16 cellular contexts compared by ENCODE assay signal in the genomic region with DNA sequence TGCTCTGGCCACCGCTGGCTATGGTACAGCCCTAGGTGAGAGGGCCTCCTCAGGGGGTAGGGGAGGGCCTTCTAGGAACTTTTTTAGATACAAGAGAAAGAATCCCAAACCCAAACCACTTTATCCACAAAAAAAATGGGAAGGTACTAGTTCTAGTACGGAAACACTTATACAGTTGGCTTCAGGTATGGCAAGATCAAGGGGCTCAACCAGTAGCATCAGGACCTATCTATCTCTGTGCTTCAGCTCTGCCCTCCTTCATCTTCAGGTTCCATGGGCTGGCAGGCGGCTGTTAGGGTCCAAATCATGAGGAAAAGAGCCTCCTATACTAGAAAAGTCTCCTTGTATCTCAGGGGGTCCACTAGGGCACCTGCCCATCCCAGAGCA. TPM values are rescaled to one million over a fixed set of nuclear protein-coding genes. Genes with fewer than 3 reads are reported as not detected.
DNase-seq lines count a peak whose midpoint lies in the region; ATAC-seq, FAIRE-seq and TF ChIP-seq lines count a peak whose summit lies in the region.
"Had no signal": no experiment of that assay in that cellular context is flagged by ENCODE, and none has a peak within 500 bp of the region (broad histone marks: within the 10 kb centered on the region; RNA-seq: fewer than 3 reads in every experiment).

No MANE protein-coding gene starts in this region.

- no peak overlapping the region for H3K27ac Mint-ChIP-seq in activated naive CD4-positive, alpha-beta T cell treated with anti-CD3 and anti-CD28 coated beads, Interleukin-2, amount 10 ng/mL, durations not matched to agents 7 days and 5 days
- no peak overlapping the region for H3K27ac Mint-ChIP-seq in WTC11
- peak overlapping the region; percentile 85 for H3K27ac Mint-ChIP-seq in memory B cell

- ATAC-seq in WTC11 (no peak), memory B cell (ENCODE audit: low read depth) (no peak), heart left ventricle (no peak)
- ATAC-seq: left cardiac atrium had no signal

- TF ChIP-seq CTCF in WTC11 (IDR thresholded peaks at IDR 0.05): no peak
- no peak for TF ChIP-seq CTCF in heart left ventricle (IDR thresholded peaks at IDR 0.05)

- H3K27me3 ChIP-seq in subcutaneous abdominal adipose tissue (ENCODE audit: control insufficient read depth in 5 of 5, insufficient read depth in 4 of 5, low read length in 5 of 5) (peaks cover 0 to 2% (median 0%) of the 10 kb centered on the region in 5 donors), heart left ventricle (no peaks in the 10 kb centered on the region)
- H3K27me3 ChIP-seq: esophagus squamous epithelium had no signal

- peaks cover 16% of the 10 kb centered on the region for H3K36me3 Mint-ChIP-seq in activated naive CD4-positive, alpha-beta T cell treated with anti-CD3 and anti-CD28 coated beads, Interleukin-2, amount 10 ng/mL, durations not matched to agents 7 days and 5 days
- H3K36me3 Mint-ChIP-seq in WTC11 (peaks cover 16% of the 10 kb centered on the region), memory B cell (peaks cover 7% of the 10 kb centered on the region)

- H3K4me1 ChIP-seq in subcutaneous abdominal adipose tissue (ENCODE audit: control insufficient read depth in 5 of 5, insufficient read depth in 5 of 5, low read length in 5 of 5) (peaks cover 3 to 21% (median 17%) of the 10 kb centered on the region in 5 donors), heart left ventricle (peaks cover 0 to 19% (median 9%) of the 10 kb centered on the region in 12 donors)

- CTCF ChIA-PET in activated naive CD4-positive, alpha-beta T cell treated with anti-CD3 and anti-CD28 coated beads, Interleukin-2, amount 10 ng/mL, durations not matched to agents 7 days and 5 days (lab: Charles Lee): no interaction called here
- CTCF ChIA-PET in WTC11 (lab: Charles Lee): interaction anchor here (1.2 to 2.1 kb wide), 2 partner anchors 15 to 18 kb away, joined by 6 to 8 read pairs; a partner anchor contains a TSS

- POLR2A ChIA-PET in WTC11 (lab: Charles Lee): interaction anchor here (2.1 kb wide), 1 partner anchor 8 kb away, joined by 6 read pairs; a partner anchor contains a TSS

- H3K4me3 ChIP-seq in subcutaneous abdominal adipose tissue (ENCODE audit: low read depth in 1 of 5, low read length in 5 of 5): no peak overlapping the region
- H3K4me3 ChIP-seq in heart left ventricle: peak overlapping the region in 1 of 12 donors; percentile 70

- peak overlapping the region; percentile 75 for H3K4me3 Mint-ChIP-seq in activated naive CD4-positive, alpha-beta T cell treated with anti-CD3 and anti-CD28 coated beads, Interleukin-2, amount 10 ng/mL, durations not matched to agents 7 days and 5 days
- H3K4me3 Mint-ChIP-seq in WTC11: peak overlapping the region; percentile 77; the same call in 1 of the 2 replicates
- peak overlapping the region; percentile 22 for H3K4me3 Mint-ChIP-seq in memory B cell

- no peak for FAIRE-seq in RCC 7860 (lab: Jason Lieb, UNC)
- FAIRE-seq: TTC549 had no signal

- H3K9me3 ChIP-seq in subcutaneous abdominal adipose tissue (ENCODE audit: control insufficient read depth in 5 of 5, low read length in 5 of 5) (no peaks in the 10 kb centered on the region), heart left ventricle (no peaks in the 10 kb centered on the region)
- H3K9me3 ChIP-seq: esophagus squamous epithelium had no signal

- H3K9me3 Mint-ChIP-seq in activated naive CD4-positive, alpha-beta T cell treated with anti-CD3 and anti-CD28 coated beads, Interleukin-2, amount 10 ng/mL, durations not matched to agents 7 days and 5 days: no peaks in the 10 kb centered on the region
- H3K9me3 Mint-ChIP-seq in WTC11 (no peaks in the 10 kb centered on the region), memory B cell (no peaks in the 10 kb centered on the region)

- no peak for TF ChIP-seq POLR2A in heart left ventricle (IDR thresholded peaks at IDR 0.05)

- H3K27me3 Mint-ChIP-seq in activated naive CD4-positive, alpha-beta T cell treated with anti-CD3 and anti-CD28 coated beads, Interleukin-2, amount 10 ng/mL, durations not matched to agents 7 days and 5 days: no peaks in the 10 kb centered on the region
- H3K27me3 Mint-ChIP-seq in WTC11 (ENCODE audit: low read depth) (peaks cover 4% of the 10 kb centered on the region; the same call in 1 of the 2 replicates), memory B cell (no peaks in the 10 kb centered on the region)

- H3K36me3 ChIP-seq in subcutaneous abdominal adipose tissue (ENCODE audit: control insufficient read depth in 5 of 5, insufficient read depth in 5 of 5, low read length in 5 of 5): peaks cover 0 to 53% (median 36%) of the 10 kb centered on the region in 5 donors
- peaks cover 0 to 58% (median 55%) of the 10 kb centered on the region in 9 donors for H3K36me3 ChIP-seq in heart left ventricle

- H3K27ac ChIP-seq in subcutaneous abdominal adipose tissue (ENCODE audit: low read depth, low read length): peak overlapping the region; percentile 67
- H3K27ac ChIP-seq in heart left ventricle: peak overlapping the region in 1 of 12 donors; percentile 78

- H3K4me1 Mint-ChIP-seq in activated naive CD4-positive, alpha-beta T cell treated with anti-CD3 and anti-CD28 coated beads, Interleukin-2, amount 10 ng/mL, durations not matched to agents 7 days and 5 days: peaks cover 21% of the 10 kb centered on the region
- H3K4me1 Mint-ChIP-seq in WTC11 (peaks cover 7% of the 10 kb centered on the region), memory B cell (peaks cover 12% of the 10 kb centered on the region)

- no peak for DNase-seq in activated naive CD4-positive, alpha-beta T cell treated with anti-CD3 and anti-CD28 coated beads, Interleukin-2, amount 10 ng/mL, durations not matched to agents 7 days and 5 days
- DNase-seq in activated naive CD4-positive, alpha-beta T cell treated with anti-CD3 and anti-CD28 coated beads, Interleukin-2, amount 50 U/mL, for 16 hours: no peak
- DNase-seq in WTC11 (ENCODE audit: low spot score): no peak
- DNase-seq in memory B cell (ENCODE audit: low spot score in 2 of 2): no peak
- no peak for DNase-seq in heart left ventricle
- no peak for DNase-seq in Ammon's horn (ENCODE audit: low spot score)
- no peak for DNase-seq in RCC 7860 (ENCODE audit: low spot score)
- DNase-seq: amniotic stem cell, cortex of kidney, DMS79 treated with DMSO at 0.1 percent for 48 hours, esophagus squamous epithelium, hippocampal formation, left cardiac atrium, Right ventricle myocardium superior had no signal

- no peak overlapping the region for H3K9ac ChIP-seq in subcutaneous abdominal adipose tissue (ENCODE audit: low read length in 5 of 5)

- intact Hi-C loops in heart left ventricle (cut with DNase I): no loop called here

- 94 to 97% (median 97%) methylated on average over 3 of the region's 3 CpGs for WGBS in heart left ventricle, 4 donors

TF ChIP-seq in WTC11, 78 proteins besides CTCF, POLR2A, EP300 and RAD21:
- no peak for TF ChIP-seq ELF4 (CRISPR knock-in tag; IDR thresholded peaks at IDR 0.05; ENCODE audit: low read depth)
- TF ChIP-seq ZNF232 (CRISPR knock-in tag; IDR thresholded peaks at IDR 0.05): 0 out of 2 replicates have a peak, but pooled peaks have one; percentile 7
- TF ChIP-seq, protein P1, sequence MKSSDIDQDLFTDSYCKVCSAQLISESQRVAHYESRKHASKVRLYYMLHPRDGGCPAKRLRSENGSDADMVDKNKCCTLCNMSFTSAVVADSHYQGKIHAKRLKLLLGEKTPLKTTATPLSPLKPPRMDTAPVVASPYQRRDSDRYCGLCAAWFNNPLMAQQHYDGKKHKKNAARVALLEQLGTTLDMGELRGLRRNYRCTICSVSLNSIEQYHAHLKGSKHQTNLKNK (CRISPR knock-in tag; IDR thresholded peaks at IDR 0.05): no peak
- TF ChIP-seq, protein P2, sequence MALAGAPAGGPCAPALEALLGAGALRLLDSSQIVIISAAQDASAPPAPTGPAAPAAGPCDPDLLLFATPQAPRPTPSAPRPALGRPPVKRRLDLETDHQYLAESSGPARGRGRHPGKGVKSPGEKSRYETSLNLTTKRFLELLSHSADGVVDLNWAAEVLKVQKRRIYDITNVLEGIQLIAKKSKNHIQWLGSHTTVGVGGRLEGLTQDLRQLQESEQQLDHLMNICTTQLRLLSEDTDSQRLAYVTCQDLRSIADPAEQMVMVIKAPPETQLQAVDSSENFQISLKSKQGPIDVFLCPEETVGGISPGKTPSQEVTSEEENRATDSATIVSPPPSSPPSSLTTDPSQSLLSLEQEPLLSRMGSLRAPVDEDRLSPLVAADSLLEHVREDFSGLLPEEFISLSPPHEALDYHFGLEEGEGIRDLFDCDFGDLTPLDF (CRISPR knock-in tag; IDR thresholded peaks at IDR 0.05): no peak

RNA-seq across cellular contexts. Expression of a gene that starts 1.8 kb away (rescaled TPM):
- total RNA-seq in WTC11 (2021) (27.9 to 29.9 TPM (median 28.1 TPM) in 3 replicates), heart left ventricle (10 to 100 TPM; 12.2 to 36.9 (median 15.6) TPM)
- 10 to 100 TPM in 1 of 2 donors, 1 to 10 TPM in 1; 9.0 to 16.6 TPM for polyA plus RNA-seq in heart left ventricle

RNA-seq across cellular contexts. Expression of a gene that starts 8.2 kb away (rescaled TPM):
- total RNA-seq in WTC11 (2021) (102 to 112 TPM (median 110 TPM) in 3 replicates), heart left ventricle (100 to 1,000 TPM in 2 of 9 donors, 10 to 100 TPM in 7; 79.3 to 435 (median 97.5) TPM)
- polyA plus RNA-seq in heart left ventricle: 100 to 1,000 TPM; 159 to 346 TPM

RNA-seq across cellular contexts. Expression of a gene that starts 29.2 kb away (rescaled TPM):
- total RNA-seq in WTC11 (2021): 33.4 to 35.5 TPM (median 34.2 TPM) in 3 replicates
- total RNA-seq in heart left ventricle: 10 to 100 TPM in 1 of 9 donors, 1 to 10 TPM in 8; 2.0 to 10.9 (median 3.4) TPM
- 1 to 10 TPM; 1.3 to 2.7 TPM for polyA plus RNA-seq in heart left ventricle

Comparison
In these comparisons a context has a peak if more than half of its experiments do, and no peak if none do; other contexts are left out.
1. H3K4me3 Mint-ChIP-seq: peak in every context shown above with its lines; median percentile 77 in WTC11; 75 in activated naive CD4-positive, alpha-beta T cell treated with anti-CD3 and anti-CD28 coated beads, Interleukin-2, amount 10 ng/mL, durations not matched to agents 7 days and 5 days; 22 in memory B cell.